17 cellular contexts compared by ENCODE assay signal in the genomic region with DNA sequence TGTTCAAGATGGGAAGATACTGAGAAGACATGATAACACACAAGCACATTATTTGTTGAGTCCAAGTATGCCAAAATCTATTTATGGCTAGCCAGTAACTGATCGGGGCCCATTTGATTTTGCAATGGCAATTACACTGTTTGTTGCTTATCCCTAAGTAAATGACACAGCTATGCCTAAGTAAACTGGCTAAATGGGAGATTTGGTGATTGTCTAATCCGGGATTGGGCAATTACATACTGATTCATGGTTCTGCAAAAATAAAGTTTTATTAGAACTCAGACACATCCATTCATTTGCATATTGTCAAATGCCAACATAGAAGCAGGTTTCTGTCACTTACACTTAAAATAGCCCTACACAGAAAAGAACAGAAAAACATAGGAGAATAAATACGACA.
A peak's percentile ranks its signal among the peaks of the same experiment; 100 is the strongest.
DNase-seq lines count a peak whose midpoint lies in the region; ATAC-seq, FAIRE-seq and TF ChIP-seq lines count a peak whose summit lies in the region.
"Had no signal": no experiment of that assay in that cellular context is flagged by ENCODE, and none has a peak within 500 bp of the region (broad histone marks: within the 10 kb centered on the region; RNA-seq: fewer than 3 reads in every experiment).

No MANE protein-coding gene starts in this region.

- no peak overlapping the region for H3K4me3 Mint-ChIP-seq in MCF 10A (ENCODE audit: unreplicated experiment)
- H3K4me3 Mint-ChIP-seq: CD4-positive, CD25-positive, alpha-beta regulatory T cell; GM23338 had no signal

- POLR2A ChIA-PET in MCF 10A (lab: Yijun Ruan, JAX) (no interaction called here), K562 (lab: Yijun Ruan, JAX) (no interaction called here)

- H3K9me1 ChIP-seq in K562 (ENCODE audit: control insufficient read depth, insufficient read depth, low read length), result no peaks in the 10 kb centered on the region

- ATAC-seq in K562 (no peak), left lobe of liver (peak; percentile 57), mucosa of descending colon (no peak)
- ATAC-seq: GM12878, GM23338 had no signal

- TF ChIP-seq CTCF in MCF 10A (IDR thresholded peaks at IDR 0.05; ENCODE audit: unreplicated experiment), result no peak
- TF ChIP-seq CTCF in mammary epithelial cell (conservative IDR thresholded peaks at IDR 0.05 in 1 of 2, IDR thresholded peaks at IDR 0.05 in 1 of 2; ENCODE audit: extremely low read depth in 1 of 2, insufficient read depth in 1 of 2, low read depth in 1 of 2, low read length in 2 of 2), result no peak
- TF ChIP-seq CTCF in K562 (IDR thresholded peaks at IDR 0.05 in 2 of 3, conservative IDR thresholded peaks at IDR 0.05 in 1 of 3; ENCODE audit: insufficient read depth in 2 of 3, low read depth in 1 of 3, low read length in 3 of 3), result no peak
- no peak for TF ChIP-seq CTCF in mucosa of descending colon (IDR thresholded peaks at IDR 0.05)

- no peak for TF ChIP-seq RAD21 in K562 (CRISPR knock-in tag; conservative IDR thresholded peaks at IDR 0.05 in 1 of 2, IDR thresholded peaks at IDR 0.05 in 1 of 2)

- H3K9ac ChIP-seq in mammary epithelial cell (ENCODE audit: insufficient read depth, low read length) (no peak overlapping the region), K562 (ENCODE audit: insufficient read depth in 1 of 2, low read depth in 2 of 2, low read length in 2 of 2) (no peak overlapping the region)
- H3K9ac ChIP-seq: BLaER1 had no signal

- TF ChIP-seq EP300 in K562 (IDR thresholded peaks at IDR 0.05; ENCODE audit: low read length), result no peak

- H3K9me3 ChIP-seq in mammary epithelial cell (replicated peaks; ENCODE audit: insufficient read depth, low read length) (no peaks in the 10 kb centered on the region), K562 (replicated peaks; ENCODE audit: control insufficient read depth, insufficient read depth, low read depth, low read length) (no peaks in the 10 kb centered on the region), mucosa of descending colon (no peaks in the 10 kb centered on the region)

- H3K4me1 ChIP-seq in mammary epithelial cell (ENCODE audit: insufficient read depth, low read length), result no peaks in the 10 kb centered on the region
- H3K4me1 ChIP-seq in K562 (replicated peaks in 1 of 2; ENCODE audit: control insufficient read depth in 2 of 2, insufficient read depth in 2 of 2, low read length in 2 of 2), result peaks cover 0 to 3% of the 10 kb centered on the region in 2 experiments; a peak in 1 of 5 replicates
- H3K4me1 ChIP-seq in mucosa of descending colon (ENCODE audit: low read depth), result no peaks in the 10 kb centered on the region
- H3K4me1 ChIP-seq: BLaER1 had no signal

- H3K4me2 ChIP-seq in mammary epithelial cell (ENCODE audit: insufficient read depth, low read depth, low read length), result no peak overlapping the region
- H3K4me2 ChIP-seq in K562 (ENCODE audit: insufficient read depth, low read length), result no peak overlapping the region
- H3K4me2 ChIP-seq: BLaER1, GM23338 had no signal

- no peaks in the 10 kb centered on the region for H3K36me3 Mint-ChIP-seq in MCF 10A (ENCODE audit: insufficient read depth, unreplicated experiment)

- peaks cover 7% of the 10 kb centered on the region for H3K27me3 Mint-ChIP-seq in MCF 10A (ENCODE audit: insufficient read depth, unreplicated experiment)
- H3K27me3 Mint-ChIP-seq: CD4-positive, CD25-positive, alpha-beta regulatory T cell had no signal

- 59% methylated on average over 3 of the region's 3 CpGs for WGBS in mammary epithelial cell (ENCODE audit: low coverage, missing lambda C conversion rate)
- 25% methylated on average over 3 of the region's 3 CpGs for WGBS in K562 (ENCODE audit: insufficient coverage, low coverage, missing lambda C conversion rate)

- peak; percentile 33 for DNase-seq in MCF 10A (ENCODE audit: unreplicated experiment)
- no peak for DNase-seq in mammary epithelial cell
- no peak for DNase-seq in K562 (ENCODE audit: extremely low read depth in 1 of 4, low spot score in 3 of 4)
- DNase-seq in left lobe of liver (ENCODE audit: low spot score), result no peak
- no peak for DNase-seq in activated T-cell treated with anti-CD3 and anti-CD28 coated beads for 4 hours
- no peak for DNase-seq in NCI-H446 (lab: John Stamatoyannopoulos, UW)
- DNase-seq in mucosa of descending colon, result no peak
- DNase-seq: 8988T; AML-193; Calu3; CD4-positive, CD25-positive, alpha-beta regulatory T cell; DMS 273 treated with DMSO at 0.1 percent for 48 hours; H7 had no signal

- no peak for TF ChIP-seq POLR2A in K562 (conservative IDR thresholded peaks at IDR 0.05)

- no peaks in the 10 kb centered on the region for H3K9me3 Mint-ChIP-seq in MCF 10A (ENCODE audit: unreplicated experiment)
- H3K9me3 Mint-ChIP-seq: GM23338 had no signal

- H3K79me2 ChIP-seq in mammary epithelial cell (ENCODE audit: insufficient read depth, low read length) (no peaks in the 10 kb centered on the region), K562 (ENCODE audit: control insufficient read depth, insufficient read depth, low read length) (no peaks in the 10 kb centered on the region)

- H3K36me3 ChIP-seq in mammary epithelial cell (ENCODE audit: insufficient read depth, low read length), result no peaks in the 10 kb centered on the region
- no peaks in the 10 kb centered on the region for H3K36me3 ChIP-seq in K562 (ENCODE audit: control insufficient read depth, insufficient read depth, low read length)
- H3K36me3 ChIP-seq in mucosa of descending colon (ENCODE audit: low read depth), result no peaks in the 10 kb centered on the region
- H3K36me3 ChIP-seq: BLaER1 had no signal

- H3K27me3 ChIP-seq in mammary epithelial cell (ENCODE audit: insufficient read depth, low read length), result no peaks in the 10 kb centered on the region
- H3K27me3 ChIP-seq in K562 (ENCODE audit: control insufficient read depth in 2 of 2, insufficient read depth in 2 of 2, low read length in 2 of 2), result no peaks in the 10 kb centered on the region
- H3K27me3 ChIP-seq: BLaER1 had no signal

- H4K20me1 ChIP-seq in mammary epithelial cell (ENCODE audit: insufficient read depth, low read length) (no peaks in the 10 kb centered on the region), K562 (replicated peaks; ENCODE audit: control insufficient read depth, insufficient read depth, low read length) (no peaks in the 10 kb centered on the region)
- H4K20me1 ChIP-seq: BLaER1 had no signal

- no peak overlapping the region for H2AFZ ChIP-seq in mammary epithelial cell (ENCODE audit: low read depth, low read length)
- H2AFZ ChIP-seq in K562 (ENCODE audit: low read depth, low read length), result no peak overlapping the region
- H2AFZ ChIP-seq: GM23338 had no signal

- H3K27ac Mint-ChIP-seq in MCF 10A (ENCODE audit: low read depth, unreplicated experiment), result no peak overlapping the region
- H3K27ac Mint-ChIP-seq: CD4-positive, CD25-positive, alpha-beta regulatory T cell; GM23338 had no signal

- intact Hi-C loops in MCF 10A (cut with micrococcal nuclease), result no loop called here
- intact Hi-C loops in mammary epithelial cell (cut with micrococcal nuclease), result no loop called here
- intact Hi-C loops in K562 (cut with micrococcal nuclease), result no loop called here
- intact Hi-C loops in mucosa of descending colon (cut with DNase I, micrococcal nuclease), result no loop called here

- dilution Hi-C loops in mammary epithelial cell (cut with HindIII; ENCODE audit: low sequenced_read_pairs), result no loop called here

- no peak overlapping the region for H3K27ac ChIP-seq in mammary epithelial cell (ENCODE audit: insufficient read depth, low read depth, low read length)
- H3K27ac ChIP-seq in K562 (ENCODE audit: extremely low read depth, low read depth, low read length), result no peak overlapping the region
- H3K27ac ChIP-seq: BLaER1, HL-60 had no signal

- no peak for FAIRE-seq in K562 (lab: Jason Lieb, UNC)
- FAIRE-seq: GM12878 had no signal

- CTCF ChIA-PET in MCF 10A (lab: Yijun Ruan, JAX), result no interaction called here
- CTCF ChIA-PET in mammary epithelial cell (lab: Charles Lee; ENCODE audit: low non-redundant PET), result no interaction called here
- CTCF ChIA-PET in K562 (lab: Yijun Ruan, JAX; ENCODE audit: low intra/inter-chr PET ratio), result no interaction called here

- peaks cover 13% of the 10 kb centered on the region for H3K4me1 Mint-ChIP-seq in MCF 10A (ENCODE audit: insufficient read depth, unreplicated experiment)
- H3K4me1 Mint-ChIP-seq: GM23338 had no signal

- H3K4me3 ChIP-seq in mammary epithelial cell (replicated peaks in 1 of 3; ENCODE audit: insufficient read depth in 1 of 3, low read depth in 2 of 3, low read length in 3 of 3) (no peak overlapping the region), K562 (no peak overlapping the region), mucosa of descending colon (no peak overlapping the region)
- H3K4me3 ChIP-seq: BLaER1, GM12878, GM23338 had no signal

- no TSS peak for BruUV-seq in MCF 10A (replicated peaks; lab: Mats Ljungman, UMichigan)
- no TSS peak for BruUV-seq in mammary epithelial cell (replicated peaks; lab: Mats Ljungman, UMichigan)
- no TSS peak for BruUV-seq in K562 (replicated peaks; lab: Mats Ljungman, UMichigan)

- in situ Hi-C loops in mammary epithelial cell (cut with MboI; ENCODE audit: low sequenced_read_pairs in 2 of 2) (no loop called here), K562 (cut with MboI) (no loop called here)

TF ChIP-seq in K562, 482 proteins besides CTCF, POLR2A, EP300 and RAD21 (continues in another document):
- TF ChIP-seq ZNF449 (CRISPR knock-in tag; IDR thresholded peaks at IDR 0.05), result no peak
